In genomic region chr6:33640361-33640760, GRCh38 we compare ENCODE assay signal across 19 cellular contexts. TPM values are rescaled to one million over a fixed set of nuclear protein-coding genes. Genes with fewer than 3 reads are reported as not detected.
DNase-seq lines count a peak whose midpoint lies in the region; ATAC-seq, FAIRE-seq and TF ChIP-seq lines count a peak whose summit lies in the region.
"Had no signal": no experiment of that assay in that cellular context is flagged by ENCODE, and none has a peak within 500 bp of the region (broad histone marks: within the 10 kb centered on the region; RNA-seq: fewer than 3 reads in every experiment).

No MANE protein-coding gene starts in this region.

- H3K27ac Mint-ChIP-seq in H9 = no peak overlapping the region
- H3K27ac Mint-ChIP-seq in T-helper 17 cell = peak overlapping the region; percentile 72
- H3K27ac Mint-ChIP-seq in neural crest cell (ENCODE audit: unreplicated experiment) = peak overlapping the region; percentile 35
- H3K27ac Mint-ChIP-seq in type B pancreatic cell = peak overlapping the region; percentile 29
- H3K27ac Mint-ChIP-seq: B cell, IgD-negative memory B cell had no signal

- no peak overlapping the region for H3K4ac ChIP-seq in H9 (ENCODE audit: low read depth, low read length)

- no peak for TF ChIP-seq CTCF in H9 (conservative IDR thresholded peaks at IDR 0.05)
- no peak for TF ChIP-seq CTCF in neural crest cell (conservative IDR thresholded peaks at IDR 0.05)
- TF ChIP-seq CTCF in type B pancreatic cell (conservative IDR thresholded peaks at IDR 0.05) = no peak
- TF ChIP-seq CTCF in D721Med (IDR thresholded peaks at IDR 0.05; ENCODE audit: insufficient read depth, missing control alignments) = no peak

- H2BK5ac ChIP-seq in H9 (ENCODE audit: insufficient read length, low read length) = no peak overlapping the region

- no peaks in the 10 kb centered on the region for H4K20me1 ChIP-seq in H9 (ENCODE audit: control insufficient read depth, insufficient read depth, insufficient read length)

- no CpG with 5 or more reads among the region's 13 CpGs for WGBS in H9 (ENCODE audit: extremely low coverage, insufficient read length, low lambda C conversion rate)

- H3K79me2 ChIP-seq in H9 (ENCODE audit: insufficient read depth, low read length) = no peaks in the 10 kb centered on the region; the same call in 1 of the 2 replicates

- H3K4me1 ChIP-seq in H9 (ENCODE audit: insufficient read depth, low read length) = peaks cover 2% of the 10 kb centered on the region; the same call in 1 of the 2 replicates

- H3K4me1 Mint-ChIP-seq in H9 (peaks cover 37 to 56% of the 10 kb centered on the region in 2 experiments), T-helper 17 cell (peaks cover 34% of the 10 kb centered on the region), neural crest cell (peaks cover 10% of the 10 kb centered on the region), type B pancreatic cell (ENCODE audit: unreplicated experiment) (peaks cover 22% of the 10 kb centered on the region)

- H3K27me3 Mint-ChIP-seq in H9 (ENCODE audit: low read depth) (peaks cover 2% of the 10 kb centered on the region), T-helper 17 cell (no peaks in the 10 kb centered on the region), neural crest cell (ENCODE audit: low read depth) (peaks cover 11% of the 10 kb centered on the region), type B pancreatic cell (peaks cover 2% of the 10 kb centered on the region)
- H3K27me3 Mint-ChIP-seq: B cell; CD4-positive, alpha-beta memory T cell; IgD-negative memory B cell had no signal

- no peak overlapping the region for H4K5ac ChIP-seq in H9 (ENCODE audit: insufficient read length, low read depth, low read length)

- no peak overlapping the region for H3K27ac ChIP-seq in H9 (ENCODE audit: insufficient read length, low read depth, low read length)

- H4K8ac ChIP-seq in H9 (replicated peaks; ENCODE audit: insufficient read length, low read depth, low read length) = no peak overlapping the region

- H2BK12ac ChIP-seq in H9 (ENCODE audit: insufficient read length, low read depth, low read length) = no peak overlapping the region

- peaks cover 0 to 2% of the 10 kb centered on the region in 2 experiments; a peak in 1 of 5 replicates for H3K9me3 Mint-ChIP-seq in H9
- H3K9me3 Mint-ChIP-seq in neural crest cell = no peaks in the 10 kb centered on the region
- H3K9me3 Mint-ChIP-seq in type B pancreatic cell = no peaks in the 10 kb centered on the region
- H3K9me3 Mint-ChIP-seq: CD4-positive, alpha-beta memory T cell; IgD-negative memory B cell had no signal

- no peak overlapping the region for H3K14ac ChIP-seq in H9 (ENCODE audit: insufficient read depth, low read length)

- no peaks in the 10 kb centered on the region for H3K27me3 ChIP-seq in H9 (ENCODE audit: insufficient read depth, low read length)

- H3K18ac ChIP-seq in H9 (ENCODE audit: insufficient read length, low read depth, low read length) = no peak overlapping the region

- no peak for FAIRE-seq in D721Med (lab: Jason Lieb, UNC)
- FAIRE-seq: A204.1, GM12892, GM19239, H54 had no signal

- no peaks in the 10 kb centered on the region for H3K9me3 ChIP-seq in H9 (ENCODE audit: control insufficient read depth, low read depth, low read length)
- H3K9me3 ChIP-seq in T-helper 17 cell (ENCODE audit: control insufficient read depth, low read length, poor library complexity, severe bottlenecking) = no peaks in the 10 kb centered on the region

- H3K56ac ChIP-seq in H9 (ENCODE audit: insufficient read length, low read depth, low read length) = no peak overlapping the region

- no peaks in the 10 kb centered on the region for H3K79me1 ChIP-seq in H9 (ENCODE audit: insufficient read depth, low read depth, low read length, poor library complexity, severe bottlenecking)

- H2AFZ ChIP-seq in H9 (ENCODE audit: low read length) = no peak overlapping the region

- peaks cover 4 to 9% (median 9%) of the 10 kb centered on the region in 3 experiments; a peak in 5 of 7 replicates for H3K36me3 Mint-ChIP-seq in H9 (ENCODE audit: insufficient read depth in 1 of 3, low read depth in 3 of 3)
- peaks cover 5% of the 10 kb centered on the region for H3K36me3 Mint-ChIP-seq in T-helper 17 cell (ENCODE audit: low read depth)
- no peaks in the 10 kb centered on the region for H3K36me3 Mint-ChIP-seq in neural crest cell (ENCODE audit: low read depth)
- no peaks in the 10 kb centered on the region for H3K36me3 Mint-ChIP-seq in type B pancreatic cell
- H3K36me3 Mint-ChIP-seq: IgD-negative memory B cell had no signal

- no peak overlapping the region for H2BK15ac ChIP-seq in H9 (ENCODE audit: low read depth, low read length)

- no peak overlapping the region for H3K9ac ChIP-seq in H9 (ENCODE audit: extremely low read depth, insufficient read length, low read length)

- no peak overlapping the region for H3K4me2 ChIP-seq in H9 (ENCODE audit: insufficient read depth, insufficient read length, low read length)

- H2BK120ac ChIP-seq in H9 (ENCODE audit: low read depth, low read length, poor library complexity, severe bottlenecking) = no peak overlapping the region

- DNase-seq in H9 (peak; percentile 12), T-helper 17 cell (no peak), neural crest cell (ENCODE audit: low read depth, low spot score) (no peak), type B pancreatic cell (ENCODE audit: extremely low spot score, unreplicated experiment) (no peak), NCI-H187 (lab: John Stamatoyannopoulos, UW) (no peak), NCI-H128 (lab: John Stamatoyannopoulos, UW; ENCODE audit: unreplicated experiment) (no peak), D721Med (ENCODE audit: insufficient read length, low spot score) (no peak)
- DNase-seq: C1 segment of cervical spinal cord; CD4-positive, alpha-beta memory T cell; DMS153; DMS79 treated with DMSO at 0.1 percent for 48 hours; EL; GDM1 had no signal

- no peak for ATAC-seq in T-helper 17 cell

- H3K23ac ChIP-seq in H9 (ENCODE audit: insufficient read length, low read depth, low read length) = no peak overlapping the region

- no peaks in the 10 kb centered on the region for H3K23me2 ChIP-seq in H9 (ENCODE audit: insufficient read length, low read depth, low read length, poor library complexity, severe bottlenecking)

- no peak overlapping the region for H2AK5ac ChIP-seq in H9 (ENCODE audit: insufficient read length, low read length)

- H3K4me3 Mint-ChIP-seq in H9 (no peak overlapping the region), T-helper 17 cell (no peak overlapping the region), neural crest cell (no peak overlapping the region), type B pancreatic cell (no peak overlapping the region)
- H3K4me3 Mint-ChIP-seq: B cell; CD4-positive, alpha-beta memory T cell; IgD-negative memory B cell had no signal

- no peak overlapping the region for H4K91ac ChIP-seq in H9 (ENCODE audit: insufficient read length, low read depth, low read length)

- no peak overlapping the region for H3T11ph ChIP-seq in H9 (ENCODE audit: low read length)

- no peak overlapping the region for H2BK20ac ChIP-seq in H9 (ENCODE audit: low read depth, low read length, poor library complexity, severe bottlenecking)

RNA-seq across cellular contexts. Expression of gene ITPR3, which starts 19.2 kb away (rescaled TPM):
- total RNA-seq in H9 (2021) = 39.1 and 40.3 TPM in 2 replicates
- total RNA-seq in T-helper 17 cell = 10 to 100 TPM; 48.1 to 48.3 TPM
- 16.0 TPM in 2 replicates for total RNA-seq in neural crest cell
- total RNA-seq in type B pancreatic cell (ENCODE audit: low replicate concordance) = 24.6 and 56.1 TPM in 2 replicates

Comparison
In these comparisons a context has a peak if more than half of its experiments do, and no peak if none do; other contexts are left out.
1. H3K27ac Mint-ChIP-seq: peak in T-helper 17 cell (single experiment), neural crest cell (single experiment) and type B pancreatic cell (single experiment); none in H9 (0 of 3).